Comparison of ENCODE assay signal across 7 cellular contexts in the genomic region with DNA sequence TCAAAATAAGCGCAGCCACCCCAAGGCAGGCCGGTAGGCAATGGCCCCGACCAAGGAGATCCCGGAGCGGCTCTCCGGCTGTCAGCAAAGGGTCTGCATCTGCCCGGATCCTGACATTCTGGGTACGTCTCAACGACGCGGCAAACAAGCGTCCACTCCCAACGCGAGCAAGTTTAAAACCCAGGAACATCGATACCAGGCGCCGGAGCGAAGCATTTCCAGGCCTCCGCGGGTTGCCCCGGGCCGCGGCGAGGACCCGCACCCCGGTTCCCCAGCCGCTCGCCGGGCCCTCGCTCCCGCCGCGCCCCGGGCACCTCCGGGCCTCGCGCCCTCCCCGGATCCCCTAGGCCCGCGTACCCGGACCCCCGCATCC. TPM values are rescaled to one million over a fixed set of nuclear protein-coding genes. Genes with fewer than 3 reads are reported as not detected.
A peak's percentile ranks its signal among the peaks of the same experiment; 100 is the strongest.
DNase-seq lines count a peak whose midpoint lies in the region; ATAC-seq and TF ChIP-seq lines count a peak whose summit lies in the region.

No MANE protein-coding gene starts in this region.

- H3K9me3 Mint-ChIP-seq in GM23338 = no peaks in the 10 kb centered on the region

- H3K36me3 ChIP-seq in GM23338 (ENCODE audit: insufficient read depth) (no peaks in the 10 kb centered on the region), ectodermal cell (ENCODE audit: control insufficient read depth, insufficient read depth, low read length) (no peaks in the 10 kb centered on the region), lower lobe of right lung (no peaks in the 10 kb centered on the region), stomach (no peaks in the 10 kb centered on the region)

- no peak for TF ChIP-seq CTCF in GM10266 (IDR thresholded peaks at IDR 0.05; ENCODE audit: control insufficient read depth, insufficient read depth, low read depth, missing control alignments)
- no peak for TF ChIP-seq CTCF in GM23338 (conservative IDR thresholded peaks at IDR 0.05; ENCODE audit: low read depth in 2 of 2)
- no peak for TF ChIP-seq CTCF in LNCaP clone FGC (IDR thresholded peaks at IDR 0.05; ENCODE audit: control insufficient read depth, extremely low read depth, insufficient read depth)
- TF ChIP-seq CTCF in lower lobe of right lung (IDR thresholded peaks at IDR 0.05) = no peak
- no peak for TF ChIP-seq CTCF in stomach (IDR thresholded peaks at IDR 0.05)

- H3K4me3 ChIP-seq in GM23338 (peak overlapping the region; percentile 52), LNCaP clone FGC (ENCODE audit: low read depth, low read length) (peak overlapping the region; percentile 65), ectodermal cell (ENCODE audit: insufficient read depth, low read depth, low read length) (peak overlapping the region; percentile 54), lower lobe of right lung (peak overlapping the region; percentile 78), stomach (peak overlapping the region; percentile 66 to 71 (median 70))

- H3K27ac ChIP-seq in GM23338 (ENCODE audit: low read depth) (no peak overlapping the region), ectodermal cell (ENCODE audit: insufficient read depth, low read depth, low read length, poor library complexity, severe bottlenecking) (no peak overlapping the region), lower lobe of right lung (peak overlapping the region; percentile 84), stomach (peak overlapping the region; percentile 83 to 94 (median 93))

- H3K4me3 Mint-ChIP-seq in GM23338 = peak overlapping the region; percentile 92

- intact Hi-C loops in lower lobe of right lung (cut with DNase I) = no loop called here
- intact Hi-C loops in stomach (cut with DNase I; ENCODE audit: low total_unique reads) = no loop called here

- no peak for TF ChIP-seq EP300 in stomach (IDR thresholded peaks at IDR 0.05)

- peak; percentile 64 for ATAC-seq in GM23338
- ATAC-seq in lower lobe of right lung = peak; percentile 27 to 55

- H3K4me2 ChIP-seq in GM23338 = peak overlapping the region; percentile 79

- 2% methylated on average over 42 of the region's 42 CpGs for WGBS in ectodermal cell, 2 experiments
- WGBS in stomach, 5 donors = 0 to 2% (median 1%) methylated on average over 23 to 42 of the region's 42 CpGs

- H3K36me3 Mint-ChIP-seq in GM23338 (ENCODE audit: low read depth) = no peaks in the 10 kb centered on the region; the same call in 2 of the 3 replicates

- H3K9me2 ChIP-seq in GM23338 (ENCODE audit: insufficient read depth) = no peaks in the 10 kb centered on the region

- peaks cover 6% of the 10 kb centered on the region for H3K27me3 Mint-ChIP-seq in GM23338 (ENCODE audit: insufficient read depth, low read depth, poor library complexity)

- peaks cover 3% of the 10 kb centered on the region; the same call in 1 of the 2 replicates for H4K20me1 ChIP-seq in GM23338 (replicated peaks; ENCODE audit: insufficient read depth)

- peaks cover 17% of the 10 kb centered on the region for H3K4me1 ChIP-seq in GM23338 (ENCODE audit: insufficient read depth)
- H3K4me1 ChIP-seq in ectodermal cell (ENCODE audit: control insufficient read depth, insufficient read depth, low read length) = no peaks in the 10 kb centered on the region
- H3K4me1 ChIP-seq in lower lobe of right lung = peaks cover 28% of the 10 kb centered on the region
- H3K4me1 ChIP-seq in stomach = peaks cover 23 to 52% (median 37%) of the 10 kb centered on the region in 4 donors

- peaks cover 42% of the 10 kb centered on the region for H3K4me1 Mint-ChIP-seq in GM23338

- H3K9me3 ChIP-seq in ectodermal cell (ENCODE audit: control insufficient read depth, low read length) (no peaks in the 10 kb centered on the region), lower lobe of right lung (no peaks in the 10 kb centered on the region), stomach (no peaks in the 10 kb centered on the region)

- 0 out of 2 replicates have a peak overlapping the region, but pooled peaks have one; percentile 11 for H2AFZ ChIP-seq in GM23338

- DNase-seq in GM10266 (ENCODE audit: extremely low spot score) (peak; percentile 71), GM23338 (ENCODE audit: low spot score) (peak; percentile 77), LNCaP clone FGC (ENCODE audit: low read depth) (no peak), lower lobe of right lung (peak; percentile 50), stomach (peak; percentile 28)
- peak; percentile 18 for DNase-seq in activated CD4-positive, alpha-beta T cell treated with anti-CD3 and anti-CD28 coated beads, Interleukin-2, amount 50 U/mL, for 1 hour

- no peaks in the 10 kb centered on the region for H3K27me3 ChIP-seq in GM23338 (ENCODE audit: insufficient read depth)
- H3K27me3 ChIP-seq in ectodermal cell (ENCODE audit: control insufficient read depth, insufficient read depth, low read length, poor library complexity, severe bottlenecking) = peaks cover 14% of the 10 kb centered on the region
- H3K27me3 ChIP-seq in lower lobe of right lung (ENCODE audit: low read depth) = no peaks in the 10 kb centered on the region
- no peaks in the 10 kb centered on the region for H3K27me3 ChIP-seq in stomach

- H3K79me2 ChIP-seq in GM23338 (replicated peaks; ENCODE audit: insufficient read depth) = peaks cover 31% of the 10 kb centered on the region

- no peak overlapping the region for H3K27ac Mint-ChIP-seq in GM23338

- no peak for TF ChIP-seq POLR2A in stomach (IDR thresholded peaks at IDR 0.05)

- no peaks in the 10 kb centered on the region for H3F3A ChIP-seq in GM23338 (replicated peaks; ENCODE audit: low read depth)

TF ChIP-seq in GM23338, 12 proteins besides CTCF, POLR2A, EP300 and RAD21:
- TF ChIP-seq NANOG (IDR thresholded peaks at IDR 0.05; ENCODE audit: borderline replicate concordance) (no peak), POLR2AphosphoS5 (IDR thresholded peaks at IDR 0.05; ENCODE audit: low read depth) (no peak), STAT1 (IDR thresholded peaks at IDR 0.05; ENCODE audit: unreplicated experiment) (no peak), ZNF114 (CRISPR knock-in tag; IDR thresholded peaks at IDR 0.05) (no peak), CREB1 (CRISPR knock-in tag; IDR thresholded peaks at IDR 0.05; ENCODE audit: low read depth) (peak; percentile 51; the same call in 1 of the 2 replicates)
- TF ChIP-seq, protein P1, sequence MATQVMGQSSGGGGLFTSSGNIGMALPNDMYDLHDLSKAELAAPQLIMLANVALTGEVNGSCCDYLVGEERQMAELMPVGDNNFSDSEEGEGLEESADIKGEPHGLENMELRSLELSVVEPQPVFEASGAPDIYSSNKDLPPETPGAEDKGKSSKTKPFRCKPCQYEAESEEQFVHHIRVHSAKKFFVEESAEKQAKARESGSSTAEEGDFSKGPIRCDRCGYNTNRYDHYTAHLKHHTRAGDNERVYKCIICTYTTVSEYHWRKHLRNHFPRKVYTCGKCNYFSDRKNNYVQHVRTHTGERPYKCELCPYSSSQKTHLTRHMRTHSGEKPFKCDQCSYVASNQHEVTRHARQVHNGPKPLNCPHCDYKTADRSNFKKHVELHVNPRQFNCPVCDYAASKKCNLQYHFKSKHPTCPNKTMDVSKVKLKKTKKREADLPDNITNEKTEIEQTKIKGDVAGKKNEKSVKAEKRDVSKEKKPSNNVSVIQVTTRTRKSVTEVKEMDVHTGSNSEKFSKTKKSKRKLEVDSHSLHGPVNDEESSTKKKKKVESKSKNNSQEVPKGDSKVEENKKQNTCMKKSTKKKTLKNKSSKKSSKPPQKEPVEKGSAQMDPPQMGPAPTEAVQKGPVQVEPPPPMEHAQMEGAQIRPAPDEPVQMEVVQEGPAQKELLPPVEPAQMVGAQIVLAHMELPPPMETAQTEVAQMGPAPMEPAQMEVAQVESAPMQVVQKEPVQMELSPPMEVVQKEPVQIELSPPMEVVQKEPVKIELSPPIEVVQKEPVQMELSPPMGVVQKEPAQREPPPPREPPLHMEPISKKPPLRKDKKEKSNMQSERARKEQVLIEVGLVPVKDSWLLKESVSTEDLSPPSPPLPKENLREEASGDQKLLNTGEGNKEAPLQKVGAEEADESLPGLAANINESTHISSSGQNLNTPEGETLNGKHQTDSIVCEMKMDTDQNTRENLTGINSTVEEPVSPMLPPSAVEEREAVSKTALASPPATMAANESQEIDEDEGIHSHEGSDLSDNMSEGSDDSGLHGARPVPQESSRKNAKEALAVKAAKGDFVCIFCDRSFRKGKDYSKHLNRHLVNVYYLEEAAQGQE (IDR thresholded peaks at IDR 0.05; ENCODE audit: unreplicated experiment) = no peak
- TF ChIP-seq, protein P2, sequence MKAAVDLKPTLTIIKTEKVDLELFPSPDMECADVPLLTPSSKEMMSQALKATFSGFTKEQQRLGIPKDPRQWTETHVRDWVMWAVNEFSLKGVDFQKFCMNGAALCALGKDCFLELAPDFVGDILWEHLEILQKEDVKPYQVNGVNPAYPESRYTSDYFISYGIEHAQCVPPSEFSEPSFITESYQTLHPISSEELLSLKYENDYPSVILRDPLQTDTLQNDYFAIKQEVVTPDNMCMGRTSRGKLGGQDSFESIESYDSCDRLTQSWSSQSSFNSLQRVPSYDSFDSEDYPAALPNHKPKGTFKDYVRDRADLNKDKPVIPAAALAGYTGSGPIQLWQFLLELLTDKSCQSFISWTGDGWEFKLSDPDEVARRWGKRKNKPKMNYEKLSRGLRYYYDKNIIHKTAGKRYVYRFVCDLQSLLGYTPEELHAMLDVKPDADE (IDR thresholded peaks at IDR 0.05) = no peak

RNA-seq across cellular contexts. Expression of a gene that starts 0.5 kb away (rescaled TPM):
- 13.2 and 14.7 TPM in 2 replicates for total RNA-seq in GM23338 (2014; rRNA removed; shearing (Covaris generic))
- polyA plus RNA-seq in GM23338 (2016; fragmentation: Nextera tagmentation; extraction: Ambion mirVana) (6.6 and 7.2 TPM in 2 replicates), stomach (10 to 100 TPM; 10.8 to 14.9 (median 11.6) TPM)
- 12.8 TPM for polyA plus RNA-seq in ectodermal cell (2013, experiment 1 of 4)
- 12.5 TPM for polyA plus RNA-seq in ectodermal cell (2013, experiment 2 of 4)
- 7.3 TPM for polyA plus RNA-seq in ectodermal cell (2013, experiment 3 of 4)
- polyA plus RNA-seq in ectodermal cell (2013, experiment 4 of 4) = 11.9 TPM
- total RNA-seq in lower lobe of right lung (26.1 TPM), stomach (10 to 100 TPM; 20.1 to 47.3 (median 29.2) TPM)

RNA-seq across cellular contexts. Expression of a gene that starts 20.3 kb away (rescaled TPM):
- 6.1 and 8.4 TPM in 2 replicates for total RNA-seq in GM23338 (2014; rRNA removed; shearing (Covaris generic))
- polyA plus RNA-seq in GM23338 (2016; fragmentation: Nextera tagmentation; extraction: Ambion mirVana) (5.8 and 6.1 TPM in 2 replicates), stomach (10 to 100 TPM; 10.9 to 12.5 (median 12.1) TPM)
- polyA plus RNA-seq in ectodermal cell (2013, experiment 1 of 4) = 12.7 TPM
- polyA plus RNA-seq in ectodermal cell (2013, experiment 2 of 4) = 13.9 TPM
- polyA plus RNA-seq in ectodermal cell (2013, experiment 3 of 4) = 9.7 TPM
- 15.8 TPM for polyA plus RNA-seq in ectodermal cell (2013, experiment 4 of 4)
- total RNA-seq in lower lobe of right lung (21.3 TPM), stomach (10 to 100 TPM in 1 of 5 donors, 1 to 10 TPM in 2, under 1 TPM in 1, not detected in 1; 0.58 to 51.8 (median 6.0) TPM)

RNA-seq across cellular contexts. Expression of a gene that starts 36.6 kb away (rescaled TPM):
- 82.9 and 91.2 TPM in 2 replicates for total RNA-seq in GM23338 (2014; rRNA removed; shearing (Covaris generic))
- polyA plus RNA-seq in GM23338 (2016; fragmentation: Nextera tagmentation; extraction: Ambion mirVana) (143 and 152 TPM in 2 replicates), stomach (100 to 1,000 TPM; 159 to 191 (median 167) TPM)
- polyA plus RNA-seq in ectodermal cell (2013, experiment 1 of 4) = 96.3 TPM
- polyA plus RNA-seq in ectodermal cell (2013, experiment 2 of 4) = 77.8 TPM
- polyA plus RNA-seq in ectodermal cell (2013, experiment 3 of 4) = 86.9 TPM
- 89.9 TPM for polyA plus RNA-seq in ectodermal cell (2013, experiment 4 of 4)
- total RNA-seq in lower lobe of right lung (58.2 TPM), stomach (100 to 1,000 TPM in 2 of 5 donors, 10 to 100 TPM in 2, not detected in 1; 17.1 to 200 (median 126) TPM)

Comparison
In these comparisons a context has a peak if more than half of its experiments do, and no peak if none do; other contexts are left out.
1. H3K27ac ChIP-seq: peak in lower lobe of right lung (single experiment) and stomach (5 of 5); none in GM23338 (single experiment) and ectodermal cell (single experiment).
2. Peak in every context shown above with its lines, with median percentiles within 50 percentile points of each other: H3K4me3 ChIP-seq.